ENCODE assay signal across 10 cellular contexts in genomic region chr12:3218150-3218845, GRCh38.
DNase-seq lines count a peak whose midpoint lies in the region; TF ChIP-seq lines count a peak whose summit lies in the region.
"Had no signal": no experiment of that assay in that cellular context is flagged by ENCODE, and none has a peak within 500 bp of the region (broad histone marks: within the 10 kb centered on the region; RNA-seq: fewer than 3 reads in every experiment).

No MANE protein-coding gene starts in this region.

- H3K27me3 Mint-ChIP-seq in activated CD4-positive, alpha-beta memory T cell treated with anti-CD3 and anti-CD28 coated beads, Interleukin-2, amount 10 ng/mL, durations not matched to agents 7 days and 5 days: peaks cover 2% of the 10 kb centered on the region
- H3K27me3 Mint-ChIP-seq: CD4-positive, alpha-beta T cell had no signal

- DNase-seq in AG04450 (ENCODE audit: low read depth, low spot score) (no peak), NCI-H1694 (lab: John Stamatoyannopoulos, UW) (peak; percentile 89), brain microvascular endothelial cell (peak; percentile 80), mesenchymal stem cell (peak; percentile 81), NAMALWA (ENCODE audit: low spot score) (no peak), RPMI8226 (no peak)
- no peak for DNase-seq in stimulated activated CD4-positive, alpha-beta T cell treated with anti-CD3 and anti-CD28 coated beads, Interleukin-2, amount 100 ng/mL, for 48 hours
- no peak for DNase-seq in activated CD4-positive, alpha-beta memory T cell treated with anti-CD3 and anti-CD28 coated beads, Interleukin-2, amount 10 ng/mL, durations not matched to agents 7 days and 5 days
- DNase-seq: CD4-positive, alpha-beta T cell had no signal

- no peaks in the 10 kb centered on the region for H3K4me1 Mint-ChIP-seq in activated CD4-positive, alpha-beta memory T cell treated with anti-CD3 and anti-CD28 coated beads, Interleukin-2, amount 10 ng/mL, durations not matched to agents 7 days and 5 days

- no peak overlapping the region for H3K27ac Mint-ChIP-seq in activated CD4-positive, alpha-beta memory T cell treated with anti-CD3 and anti-CD28 coated beads, Interleukin-2, amount 10 ng/mL, durations not matched to agents 7 days and 5 days
- H3K27ac Mint-ChIP-seq: CD4-positive, alpha-beta T cell had no signal

- H3K9me3 Mint-ChIP-seq in activated CD4-positive, alpha-beta memory T cell treated with anti-CD3 and anti-CD28 coated beads, Interleukin-2, amount 10 ng/mL, durations not matched to agents 7 days and 5 days: no peaks in the 10 kb centered on the region
- H3K9me3 Mint-ChIP-seq: CD4-positive, alpha-beta T cell had no signal

- no peak overlapping the region for H4K8ac ChIP-seq in mesenchymal stem cell (ENCODE audit: low read length)

- H3K27ac ChIP-seq in AG04450 (ENCODE audit: low read depth, low read length) (peak overlapping the region; percentile 70), brain microvascular endothelial cell (peak overlapping the region; percentile 70), mesenchymal stem cell (ENCODE audit: low read length, poor library complexity, severe bottlenecking) (no peak overlapping the region)
- H3K27ac ChIP-seq: KMS-11 had no signal

- in situ Hi-C loops in brain microvascular endothelial cell (cut with HindIII; ENCODE audit: low pct_ligation_motif_present, low sequenced_read_pairs): no loop called here

- peak overlapping the region; percentile 51 for H3K9ac ChIP-seq in mesenchymal stem cell (ENCODE audit: low read length)
- H3K9ac ChIP-seq: KMS-11 had no signal

- peak overlapping the region; percentile 11 for H2AK5ac ChIP-seq in mesenchymal stem cell (ENCODE audit: low read length, severe bottlenecking)

- no peak overlapping the region for H2BK5ac ChIP-seq in mesenchymal stem cell (ENCODE audit: low read depth, low read length, poor library complexity, severe bottlenecking)

- H3K36me3 ChIP-seq in brain microvascular endothelial cell (replicated peaks) (no peaks in the 10 kb centered on the region), mesenchymal stem cell (ENCODE audit: control insufficient read depth in 1 of 2, insufficient read depth in 2 of 2, low read depth in 1 of 2, low read length in 2 of 2) (peaks cover 0 to 48% of the 10 kb centered on the region in 2 experiments)

- H3K23ac ChIP-seq in mesenchymal stem cell (ENCODE audit: low read length in 2 of 2): no peak overlapping the region

- H3K36me3 Mint-ChIP-seq in activated CD4-positive, alpha-beta memory T cell treated with anti-CD3 and anti-CD28 coated beads, Interleukin-2, amount 10 ng/mL, durations not matched to agents 7 days and 5 days (ENCODE audit: low read depth): no peaks in the 10 kb centered on the region

- H3K27me3 ChIP-seq in AG04450 (ENCODE audit: control insufficient read depth, insufficient read depth, low read length) (no peaks in the 10 kb centered on the region), brain microvascular endothelial cell (replicated peaks) (no peaks in the 10 kb centered on the region), mesenchymal stem cell (ENCODE audit: control insufficient read depth in 1 of 2, insufficient read depth in 1 of 2, low read length in 2 of 2) (no peaks in the 10 kb centered on the region)

- peaks cover 31% of the 10 kb centered on the region for H3K4me1 ChIP-seq in mesenchymal stem cell (ENCODE audit: control insufficient read depth, insufficient read depth, low read depth, low read length)

- POLR2A ChIA-PET in AG04450 (lab: Yijun Ruan, JAX): interaction anchor here (0.6 kb wide), 2 partner anchors 33 to 44 kb away, joined by 3 read pairs; no protein-coding TSS in a partner anchor
- POLR2A ChIA-PET in activated CD4-positive, alpha-beta memory T cell treated with anti-CD3 and anti-CD28 coated beads, Interleukin-2, amount 10 ng/mL, durations not matched to agents 7 days and 5 days (lab: Charles Lee): no interaction called here

- H3K4me3 ChIP-seq in AG04450 (ENCODE audit: low read depth, low read length): no peak overlapping the region
- H3K4me3 ChIP-seq in brain microvascular endothelial cell (ENCODE audit: low read depth, low read length): no peak overlapping the region
- H3K4me3 ChIP-seq in mesenchymal stem cell (ENCODE audit: insufficient read depth in 1 of 2, low read depth in 1 of 2, low read length in 2 of 2): peak overlapping the region in 1 of 2 experiments; percentile 55

- H3K18ac ChIP-seq in mesenchymal stem cell (ENCODE audit: low read depth in 1 of 2, low read length in 2 of 2): peak overlapping the region in 1 of 2 experiments; percentile 34

- no peak overlapping the region for H2AFZ ChIP-seq in mesenchymal stem cell (ENCODE audit: low read depth, low read length)

- H3K14ac ChIP-seq in mesenchymal stem cell (ENCODE audit: low read length in 2 of 2): no peak overlapping the region

- H2BK12ac ChIP-seq in mesenchymal stem cell (ENCODE audit: low read length in 2 of 2): peak overlapping the region in 1 of 2 experiments; percentile 75

- no peak overlapping the region for H4K91ac ChIP-seq in mesenchymal stem cell (ENCODE audit: low read length)

- 33% methylated on average over 9 of the region's 10 CpGs for WGBS in mesenchymal stem cell

- H3K79me1 ChIP-seq in mesenchymal stem cell (replicated peaks; ENCODE audit: low read length, poor library complexity, severe bottlenecking): peaks cover 19% of the 10 kb centered on the region

- no peak overlapping the region for H3K4me3 Mint-ChIP-seq in activated CD4-positive, alpha-beta memory T cell treated with anti-CD3 and anti-CD28 coated beads, Interleukin-2, amount 10 ng/mL, durations not matched to agents 7 days and 5 days
- H3K4me3 Mint-ChIP-seq: CD4-positive, alpha-beta T cell had no signal

- no peak overlapping the region for H3K4me2 ChIP-seq in mesenchymal stem cell (ENCODE audit: low read length, poor library complexity, severe bottlenecking)
- H3K4me2 ChIP-seq: KMS-11 had no signal

- no peak overlapping the region for H3K4ac ChIP-seq in mesenchymal stem cell (ENCODE audit: low read depth in 1 of 2, low read length in 2 of 2)

- CTCF ChIA-PET in AG04450 (lab: Charles Lee): interaction anchor here (0.9 to 4.0 kb wide), 4 partner anchors 16 to 82 kb away, joined by 3 to 31 read pairs (median 4); no protein-coding TSS in a partner anchor
- CTCF ChIA-PET in activated CD4-positive, alpha-beta memory T cell treated with anti-CD3 and anti-CD28 coated beads, Interleukin-2, amount 10 ng/mL, durations not matched to agents 7 days and 5 days (lab: Charles Lee): interaction anchor here (0.9 to 1.1 kb wide), 2 partner anchors 15 to 57 kb away, joined by 3 to 4 read pairs; no protein-coding TSS in a partner anchor

- no peak overlapping the region for H2BK120ac ChIP-seq in mesenchymal stem cell (ENCODE audit: low read depth, low read length)

- H2BK15ac ChIP-seq in mesenchymal stem cell (ENCODE audit: low read depth, poor library complexity, severe bottlenecking): peak overlapping the region; percentile 4

- no peaks in the 10 kb centered on the region for H3K9me3 ChIP-seq in AG04450 (ENCODE audit: control insufficient read depth, insufficient read depth, low read length)
- no peaks in the 10 kb centered on the region for H3K9me3 ChIP-seq in mesenchymal stem cell (ENCODE audit: control insufficient read depth, low read length)

- 0 out of 2 replicates have a peak, but pooled peaks have one; percentile 8 for TF ChIP-seq CTCF in AG04450 (IDR thresholded peaks at IDR 0.05; ENCODE audit: low read depth, low read length)
- TF ChIP-seq CTCF in brain microvascular endothelial cell (IDR thresholded peaks at IDR 0.05; ENCODE audit: low read depth, low read length, missing control alignments): peak; percentile 18

Comparison
In these comparisons a context has a peak if more than half of its experiments do, and no peak if none do; other contexts are left out.
1. DNase-seq: peak in NCI-H1694 (single experiment), brain microvascular endothelial cell (single experiment) and mesenchymal stem cell (single experiment); none in AG04450 (single experiment), NAMALWA (single experiment), stimulated activated CD4-positive, alpha-beta T cell treated with anti-CD3 and anti-CD28 coated beads, Interleukin-2, amount 100 ng/mL, for 48 hours (0 of 2), RPMI8226 (single experiment) and activated CD4-positive, alpha-beta memory T cell treated with anti-CD3 and anti-CD28 coated beads, Interleukin-2, amount 10 ng/mL, durations not matched to agents 7 days and 5 days (single experiment).